16 cellular contexts compared by ENCODE assay signal in genomic region chr1:157776971-157777386, GRCh38. TPM values are rescaled to one million over a fixed set of nuclear protein-coding genes. Genes with fewer than 3 reads are reported as not detected.
DNase-seq lines count a peak whose midpoint lies in the region; ATAC-seq and TF ChIP-seq lines count a peak whose summit lies in the region.
"Had no signal": no experiment of that assay in that cellular context is flagged by ENCODE, and none has a peak within 500 bp of the region (broad histone marks: within the 10 kb centered on the region; RNA-seq: fewer than 3 reads in every experiment).

Gene FCRL2 (minus strand): TSS chr1:157777132. CDS start chr1:157777073, 59 bp downstream.

- H3K27me3 ChIP-seq in OCI-LY1 (ENCODE audit: insufficient read depth, low read length) (no peaks in the 10 kb centered on the region), aorta (ENCODE audit: control insufficient read depth in 1 of 2, insufficient read depth in 2 of 2, low read length in 1 of 2) (no peaks in the 10 kb centered on the region)

- H4K20me1 ChIP-seq in OCI-LY1 (ENCODE audit: insufficient read depth, low read length) = no peaks in the 10 kb centered on the region

- ATAC-seq in GM19452 (IDR thresholded peaks at IDR 0.05; ENCODE audit: unreplicated experiment) = peak; percentile 69
- ATAC-seq in HG03060 (IDR thresholded peaks at IDR 0.05; ENCODE audit: low read depth, unreplicated experiment) = peak; percentile 78
- no peak for ATAC-seq in aorta (ENCODE audit: low FRiP score)
- ATAC-seq: esophagus mucosa; K562; stimulated activated naive CD8-positive, alpha-beta T cell treated with anti-CD3 and anti-CD28 coated beads, Interleukin-15, amount 100 ng/mL, for 72 hours had no signal

- H3K79me2 ChIP-seq in OCI-LY1 (ENCODE audit: insufficient read depth, low read length) = no peaks in the 10 kb centered on the region

- H3K36me3 ChIP-seq in OCI-LY1 (ENCODE audit: insufficient read depth, low read length) (no peaks in the 10 kb centered on the region), aorta (ENCODE audit: control insufficient read depth in 1 of 2, insufficient read depth in 2 of 2, low read length in 1 of 2) (no peaks in the 10 kb centered on the region)

- 83 to 84% methylated on average over 1 of the region's 1 CpG for WGBS in aorta, 2 donors

- peak within 1 kb of the TSS; percentile 89 for H3K27ac ChIP-seq in OCI-LY1 (ENCODE audit: low read depth, low read length, poor library complexity, severe bottlenecking)
- H3K27ac ChIP-seq in aorta (ENCODE audit: low read depth in 1 of 2, low read length in 2 of 2) = no peak within 1 kb of the TSS

- H3K4me1 ChIP-seq in OCI-LY1 (ENCODE audit: insufficient read depth, low read length, severe bottlenecking) (peaks cover 100% of the 10 kb centered on the region), aorta (ENCODE audit: control insufficient read depth in 1 of 2, insufficient read depth in 2 of 2, low read length in 2 of 2) (no peaks in the 10 kb centered on the region)

- intact Hi-C loops in aorta (cut with DNase I) = no loop called here

- no peak for TF ChIP-seq CTCF in OCI-LY1 (IDR thresholded peaks at IDR 0.05; ENCODE audit: low read length)

- no peaks in the 10 kb centered on the region for H3K9me2 ChIP-seq in OCI-LY1 (ENCODE audit: low read depth, low read length)

- no peaks in the 10 kb centered on the region for H3F3A ChIP-seq in OCI-LY1 (ENCODE audit: insufficient read depth, low read length)

- H3K9me3 ChIP-seq in OCI-LY1 (ENCODE audit: low read length) (no peaks in the 10 kb centered on the region), aorta (ENCODE audit: control insufficient read depth, low read length) (peaks cover 1% of the 10 kb centered on the region)

- no peak for DNase-seq in DMS153 (lab: John Stamatoyannopoulos, UW)
- DNase-seq in aorta = no peak
- no peak for DNase-seq in activated naive CD4-positive, alpha-beta T cell treated with anti-CD3 and anti-CD28 coated beads, Interleukin-2, amount 50 U/mL, for 16 hours
- DNase-seq in NCI-H2227 (lab: John Stamatoyannopoulos, UW; ENCODE audit: unreplicated experiment) = no peak
- DNase-seq: activated T-cell treated with anti-CD3 and anti-CD28 coated beads for 4 hours; GDM1; HCEC 1CT; stimulated activated naive CD8-positive, alpha-beta T cell treated with anti-CD3 and anti-CD28 coated beads, Interleukin-15, amount 100 ng/mL, for 72 hours had no signal

- peak within 1 kb of the TSS; percentile 51 for H3K9ac ChIP-seq in OCI-LY1 (ENCODE audit: low read length)

- H2AFZ ChIP-seq in OCI-LY1 (ENCODE audit: low read length) = no peak within 1 kb of the TSS

- H3K4me2 ChIP-seq in OCI-LY1 (ENCODE audit: low read length) = peak within 1 kb of the TSS; percentile 64

- H3K4me3 ChIP-seq in GM08714 (ENCODE audit: low read length) = peak within 1 kb of the TSS; percentile 39; the same call in 1 of the 2 replicates
- H3K4me3 ChIP-seq in OCI-LY1 (ENCODE audit: low read depth, low read length, poor library complexity, severe bottlenecking) = peak within 1 kb of the TSS; percentile 62
- H3K4me3 ChIP-seq in aorta (ENCODE audit: low read length in 2 of 2) = no peak within 1 kb of the TSS
- H3K4me3 ChIP-seq: K562 had no signal

RNA-seq across cellular contexts. Expression of gene FCRL2, which starts in this region (rescaled TPM):
- total RNA-seq in aorta = under 1 TPM; 0.15 to 0.29 TPM
- polyA plus RNA-seq in aorta = not detected
- total RNA-seq: K562, neural crest cell had no signal
- polyA plus RNA-seq: K562, keratinocyte had no signal

Comparison
In these comparisons a context has a peak if more than half of its experiments do, and no peak if none do; other contexts are left out.
1. H3K4me3 ChIP-seq: peak in GM08714 (single experiment) and OCI-LY1 (single experiment); none in aorta (0 of 2).